Comparison of ENCODE assay signal across 8 cellular contexts in genomic region chr9:12813960-12814876, GRCh38. TPM values are rescaled to one million over a fixed set of nuclear protein-coding genes. Genes with fewer than 3 reads are reported as not detected.
DNase-seq lines count a peak whose midpoint lies in the region; ATAC-seq and TF ChIP-seq lines count a peak whose summit lies in the region.

No MANE protein-coding gene starts in this region.

- no peaks in the 10 kb centered on the region for H3K9me3 ChIP-seq in smooth muscle cell (replicated peaks; ENCODE audit: low read depth)

- peaks cover 19% of the 10 kb centered on the region for H3F3A ChIP-seq in smooth muscle cell (ENCODE audit: low read depth)

- 23% methylated on average over 6 of the region's 6 CpGs for WGBS in smooth muscle cell (ENCODE audit: low lambda C conversion rate)

- peak overlapping the region; percentile 74 for H3K4me2 ChIP-seq in smooth muscle cell

- H3K4me3 ChIP-seq in smooth muscle cell = peak overlapping the region; percentile 33

- H3K27me3 ChIP-seq in smooth muscle cell (ENCODE audit: low read depth) = no peaks in the 10 kb centered on the region

- no peaks in the 10 kb centered on the region for H3K36me3 Mint-ChIP-seq in T-helper 2 cell treated with Interferon-gamma antibody and Interleukin-4, amounts not matched to agents 5 μg/mL and 100 μg/mL, for 36 hours (ENCODE audit: low read depth)

- H2AFZ ChIP-seq in smooth muscle cell (ENCODE audit: low read depth) = peak overlapping the region; percentile 76

- ATAC-seq in GM18858 (IDR thresholded peaks at IDR 0.05; ENCODE audit: unreplicated experiment) = peak; percentile 55

- no peaks in the 10 kb centered on the region for H3K4me1 Mint-ChIP-seq in T-helper 2 cell treated with Interferon-gamma antibody and Interleukin-4, amounts not matched to agents 5 μg/mL and 100 μg/mL, for 36 hours (ENCODE audit: low read depth)

- TF ChIP-seq CTCF in smooth muscle cell (IDR thresholded peaks at IDR 0.05; ENCODE audit: borderline replicate concordance, insufficient read depth, poor library complexity, severe bottlenecking) = peak; percentile 29

- no peaks in the 10 kb centered on the region for H3K36me3 ChIP-seq in smooth muscle cell (ENCODE audit: low read depth)

- peak overlapping the region; percentile 96 for H3K9ac ChIP-seq in smooth muscle cell (ENCODE audit: low read depth)

- H3K9me3 Mint-ChIP-seq in T-helper 2 cell treated with Interferon-gamma antibody and Interleukin-4, amounts not matched to agents 5 μg/mL and 100 μg/mL, for 36 hours = peaks cover 18% of the 10 kb centered on the region

- H3K27ac Mint-ChIP-seq in T-helper 2 cell treated with Interferon-gamma antibody and Interleukin-4, amounts not matched to agents 5 μg/mL and 100 μg/mL, for 36 hours = no peak overlapping the region

- DNase-seq in NCI-H1694 (lab: John Stamatoyannopoulos, UW) (peak; percentile 51), hepatic stellate cell (ENCODE audit: low spot score) (peak; percentile 67), smooth muscle cell (lab: John Stamatoyannopoulos, UW; ENCODE audit: unreplicated experiment) (no peak), SKM-1 (lab: John Stamatoyannopoulos, UW; ENCODE audit: unreplicated experiment) (no peak), activated gamma-delta T cell (lab: John Stamatoyannopoulos, UW) (no peak)
- no peak for DNase-seq in T-helper 2 cell treated with Interferon-gamma antibody and Interleukin-4, amounts not matched to agents 5 μg/mL and 100 μg/mL, for 36 hours (ENCODE audit: low spot score)

- H3K4me3 Mint-ChIP-seq in T-helper 2 cell treated with Interferon-gamma antibody and Interleukin-4, amounts not matched to agents 5 μg/mL and 100 μg/mL, for 36 hours = no peak overlapping the region

- H3K27me3 Mint-ChIP-seq in T-helper 2 cell treated with Interferon-gamma antibody and Interleukin-4, amounts not matched to agents 5 μg/mL and 100 μg/mL, for 36 hours (ENCODE audit: low read depth) = no peaks in the 10 kb centered on the region

- peak overlapping the region; percentile 69 for H3K27ac ChIP-seq in angular gyrus (ENCODE audit: low read depth, low read length)
- peak overlapping the region; percentile 98 for H3K27ac ChIP-seq in smooth muscle cell (ENCODE audit: low read depth)

- H4K20me1 ChIP-seq in smooth muscle cell (ENCODE audit: low read depth) = no peaks in the 10 kb centered on the region

- peaks cover 57% of the 10 kb centered on the region for H3K79me2 ChIP-seq in smooth muscle cell (ENCODE audit: low read depth)

- peaks cover 14% of the 10 kb centered on the region for H3K4me1 ChIP-seq in smooth muscle cell (ENCODE audit: low read depth)

RNA-seq across cellular contexts. Expression of gene LURAP1L, which starts 39.4 kb away (rescaled TPM):
- total RNA-seq in smooth muscle cell = 24.6 and 27.6 TPM in 2 replicates
- 22.8 and 25.5 TPM in 2 replicates for polyA plus RNA-seq in smooth muscle cell

Comparison
In these comparisons a context has a peak if more than half of its experiments do, and no peak if none do; other contexts are left out.
1. DNase-seq: peak in NCI-H1694 (single experiment) and hepatic stellate cell (single experiment); none in smooth muscle cell (single experiment), T-helper 2 cell treated with Interferon-gamma antibody and Interleukin-4, amounts not matched to agents 5 μg/mL and 100 μg/mL, for 36 hours (single experiment), SKM-1 (single experiment) and activated gamma-delta T cell (single experiment).